Comparison of ENCODE assay signal across 20 cellular contexts in the genomic region with DNA sequence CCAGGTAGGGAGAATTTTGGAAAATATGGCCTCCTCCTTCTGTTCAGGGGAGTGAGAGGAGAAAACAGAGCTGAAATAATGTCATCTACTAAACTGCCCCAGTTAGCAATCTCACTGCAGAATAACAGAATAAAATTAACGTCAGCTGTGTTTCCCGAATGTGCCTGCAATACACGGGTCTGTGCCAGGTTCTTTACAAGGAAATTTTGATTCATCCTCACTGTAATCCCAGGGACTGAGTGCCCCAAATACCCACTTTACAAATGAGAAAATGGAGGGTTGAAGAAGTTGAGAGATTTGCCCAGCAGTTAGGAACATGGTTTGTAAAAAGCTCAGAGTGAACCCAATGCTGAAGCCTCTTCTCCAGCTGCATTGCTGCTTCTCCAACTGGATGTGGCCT. TPM values are rescaled to one million over a fixed set of nuclear protein-coding genes. Genes with fewer than 3 reads are reported as not detected.
"Had no signal": no experiment of that assay in that cellular context is flagged by ENCODE, and none has a peak within 500 bp of the region (broad histone marks: within the 10 kb centered on the region; RNA-seq: fewer than 3 reads in every experiment).

No MANE protein-coding gene starts in this region.

- H3K27me3 ChIP-seq: ascending aorta, gastrocnemius medialis had no signal

- H3K27ac Mint-ChIP-seq: activated naive CD8-positive, alpha-beta T cell treated with anti-CD3 and anti-CD28 coated beads, Interleukin-2, amount 50 U/mL, for 24 hours; mesothelial cell of epicardium; T-helper 2 cell treated with Interferon-gamma antibody and Interleukin-4, amounts not matched to agents 5 μg/mL and 100 μg/mL, for 36 hours had no signal

- H3K9me3 ChIP-seq: ascending aorta, gastrocnemius medialis had no signal

- H3K4me1 ChIP-seq: ascending aorta had no signal

- DNase-seq: activated CD4-positive, CD25-positive, alpha-beta regulatory T cell treated with anti-CD3 and anti-CD28 coated beads, Interleukin-2, amount 50 U/mL, for 72 hours; activated CD8-positive, alpha-beta memory T cell treated with anti-CD3 and anti-CD28 coated beads, Interleukin-2, amount 50 U/mL, for 4 hours; activated CD8-positive, alpha-beta T cell treated with anti-CD3 and anti-CD28 coated beads for 36 hours; activated naive CD4-positive, alpha-beta T cell; activated naive CD8-positive, alpha-beta T cell treated with anti-CD3 and anti-CD28 coated beads, Interleukin-2, amount 50 U/mL, for 24 hours; activated T-cell treated with anti-CD3 and anti-CD28 coated beads, Interleukin-2, amount 50 U/mL, for 72 hours; dorsolateral prefrontal cortex; gastrocnemius medialis; kidney glomerular epithelial cell; posterior cingulate gyrus; small intestine; stimulated activated naive B cell treated with anti-CD40 and anti-IgM and Interleukin-4, amounts not matched to agents 10 μg/mL and 1 μg/mL and 100 μg/mL, for 72 hours; trophoblast cell had no signal

- H3K36me3 ChIP-seq: ascending aorta, gastrocnemius medialis had no signal

- H3K4me3 Mint-ChIP-seq: activated CD8-positive, alpha-beta T cell treated with anti-CD3 and anti-CD28 coated beads for 36 hours; activated naive CD8-positive, alpha-beta T cell treated with anti-CD3 and anti-CD28 coated beads, Interleukin-2, amount 50 U/mL, for 24 hours; activated T-cell treated with anti-CD3 and anti-CD28 coated beads, Interleukin-2, amount 50 U/mL, for 72 hours; mesothelial cell of epicardium; stimulated activated naive B cell treated with anti-CD40 and anti-IgM and Interleukin-4, amounts not matched to agents 10 μg/mL and 1 μg/mL and 100 μg/mL, for 72 hours; T-helper 2 cell treated with Interferon-gamma antibody and Interleukin-4, amounts not matched to agents 5 μg/mL and 100 μg/mL, for 36 hours had no signal

- H3K27ac ChIP-seq: ascending aorta, gastrocnemius medialis had no signal

- H3K4me3 ChIP-seq: ascending aorta, dorsolateral prefrontal cortex, gastrocnemius medialis had no signal

- ATAC-seq: activated CD8-positive, alpha-beta T cell treated with anti-CD3 and anti-CD28 coated beads for 36 hours; activated naive CD8-positive, alpha-beta T cell treated with anti-CD3 and anti-CD28 coated beads, Interleukin-2, amount 50 U/mL, for 24 hours; activated T-cell treated with anti-CD3 and anti-CD28 coated beads, Interleukin-2, amount 50 U/mL, for 72 hours; esophagus mucosa; gastrocnemius medialis; stimulated activated naive B cell treated with anti-CD40 and anti-IgM and Interleukin-4, amounts not matched to agents 10 μg/mL and 1 μg/mL and 100 μg/mL, for 72 hours had no signal

- H3K36me3 Mint-ChIP-seq: mesothelial cell of epicardium; stimulated activated naive B cell treated with anti-CD40 and anti-IgM and Interleukin-4, amounts not matched to agents 10 μg/mL and 1 μg/mL and 100 μg/mL, for 72 hours had no signal

- H3K9me3 Mint-ChIP-seq: activated CD8-positive, alpha-beta T cell treated with anti-CD3 and anti-CD28 coated beads for 36 hours; mesothelial cell of epicardium had no signal

RNA-seq across cellular contexts. Expression of a gene that starts 21.3 kb away (rescaled TPM):
- total RNA-seq: activated CD8-positive, alpha-beta T cell treated with anti-CD3 and anti-CD28 coated beads for 36 hours; activated T-cell treated with anti-CD3 and anti-CD28 coated beads, Interleukin-2, amount 50 U/mL, for 72 hours; ascending aorta; bronchial epithelial cell; dorsolateral prefrontal cortex; esophagus mucosa; mesothelial cell of epicardium; subcutaneous adipose tissue had no signal

RNA-seq across cellular contexts. Expression of a gene that starts 22.1 kb away (rescaled TPM):
- total RNA-seq: activated CD8-positive, alpha-beta T cell treated with anti-CD3 and anti-CD28 coated beads for 36 hours; activated T-cell treated with anti-CD3 and anti-CD28 coated beads, Interleukin-2, amount 50 U/mL, for 72 hours; ascending aorta; bronchial epithelial cell; dorsolateral prefrontal cortex; esophagus mucosa; gastrocnemius medialis; liver; mesothelial cell of epicardium; subcutaneous adipose tissue had no signal
- polyA plus RNA-seq: liver, small intestine had no signal

RNA-seq across cellular contexts. Expression of a gene that starts 51.3 kb away (rescaled TPM):
- total RNA-seq: activated CD8-positive, alpha-beta T cell treated with anti-CD3 and anti-CD28 coated beads for 36 hours; activated T-cell treated with anti-CD3 and anti-CD28 coated beads, Interleukin-2, amount 50 U/mL, for 72 hours; ascending aorta; bronchial epithelial cell; esophagus mucosa; mesothelial cell of epicardium; subcutaneous adipose tissue had no signal
